Comparison of ENCODE assay signal across 8 cellular contexts in the genomic region with DNA sequence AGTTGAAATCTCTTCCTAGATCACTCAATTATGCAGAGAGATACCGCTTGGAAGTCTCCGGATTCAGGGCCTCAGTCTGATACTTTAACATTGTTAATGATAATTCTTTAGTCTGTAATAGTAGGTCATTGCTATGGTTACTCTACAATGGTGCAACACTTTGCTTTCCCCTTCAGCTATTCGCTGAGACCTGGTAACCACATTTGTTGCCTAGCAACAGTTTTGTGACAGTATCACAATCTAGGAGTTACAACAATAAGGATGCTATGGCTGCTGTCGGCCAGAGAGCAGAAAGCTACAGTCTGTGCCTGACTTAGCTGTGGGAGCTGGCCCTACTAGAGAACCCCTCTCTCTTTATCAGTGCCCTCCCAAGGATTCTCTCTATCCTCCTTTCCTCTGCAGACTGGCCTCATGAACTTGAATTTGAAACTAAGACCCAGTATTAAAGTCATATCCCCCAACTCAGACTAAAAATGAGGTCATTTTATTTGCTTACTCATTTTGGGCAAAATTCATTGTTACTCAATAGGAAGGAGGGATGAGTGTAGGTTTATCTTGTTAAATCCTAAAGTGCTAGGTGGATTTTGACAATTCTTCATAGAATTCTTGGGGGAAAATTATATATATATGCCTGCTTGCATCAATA. TPM values are rescaled to one million over a fixed set of nuclear protein-coding genes. Genes with fewer than 3 reads are reported as not detected.
DNase-seq lines count a peak whose midpoint lies in the region; ATAC-seq and TF ChIP-seq lines count a peak whose summit lies in the region.

No MANE protein-coding gene starts in this region.

- H3K4me2 ChIP-seq in PC-9, result peak overlapping the region; percentile 98

- H3F3A ChIP-seq in PC-9 (ENCODE audit: insufficient read depth, low read depth), result 0 out of 2 replicates have a peak, but pooled peaks cover 5% of the 10 kb centered on the region

- no peaks in the 10 kb centered on the region; the same call in 1 of the 2 replicates for H3K9me2 ChIP-seq in PC-9 (ENCODE audit: insufficient read depth)

- no peaks in the 10 kb centered on the region for H3K79me2 ChIP-seq in PC-9 (ENCODE audit: low read depth)

- peak in 2 of 10 experiments; percentile 21 to 51 for DNase-seq in CD4-positive, alpha-beta T cell
- DNase-seq in HFFc6, result peak; percentile 82
- DNase-seq in PC-9, result peak in 1 of 2 experiments; percentile 67
- peak; percentile 45 to 57 for DNase-seq in dermis microvascular lymphatic vessel endothelial cell (ENCODE audit: low read depth in 2 of 2)
- DNase-seq in natural killer cell, result peak; percentile 45
- DNase-seq in mucosa of gallbladder (ENCODE audit: low spot score), result no peak
- DNase-seq in NCI-H526 (lab: John Stamatoyannopoulos, UW), result no peak
- no peak for DNase-seq in activated naive CD4-positive, alpha-beta T cell treated with anti-CD3 and anti-CD28 coated beads for 36 hours

- H4K20me1 ChIP-seq in PC-9 (ENCODE audit: insufficient read depth), result no peaks in the 10 kb centered on the region

- peaks cover 8% of the 10 kb centered on the region for H3K27me3 ChIP-seq in CD4-positive, alpha-beta T cell (ENCODE audit: control insufficient read depth, insufficient read depth, low read length)
- no peaks in the 10 kb centered on the region for H3K27me3 ChIP-seq in PC-9 (ENCODE audit: insufficient read depth, low read depth)

- H3K27ac ChIP-seq in CD4-positive, alpha-beta T cell (ENCODE audit: low read depth, low read length), result no peak overlapping the region
- no peak overlapping the region for H3K27ac ChIP-seq in PC-9

- intact Hi-C loops in CD4-positive, alpha-beta T cell (cut with DNase I, micrococcal nuclease), result no loop called here
- intact Hi-C loops in PC-9 (cut with micrococcal nuclease; ENCODE audit: unreplicated experiment), result no loop called here
- intact Hi-C loops in natural killer cell (cut with micrococcal nuclease), result no loop called here
- intact Hi-C loops in activated naive CD4-positive, alpha-beta T cell treated with anti-CD3 and anti-CD28 coated beads for 36 hours (cut with micrococcal nuclease), result loop anchor here (5.0 to 10.0 kb wide), 3 partner anchors 40 to 492 kb away; a partner anchor contains a TSS

- POLR2A ChIA-PET in CD4-positive, alpha-beta T cell (lab: Charles Lee), result interaction anchor here (0.9 to 1.1 kb wide), 2 partner anchors 9 to 12 kb away, joined by 3 to 4 read pairs; no protein-coding TSS in a partner anchor
- POLR2A ChIA-PET in PC-9 (lab: Charles Lee; ENCODE audit: unreplicated experiment), result interaction anchor here (0.7 kb wide), 1 partner anchor 163 kb away, joined by 4 read pairs; no protein-coding TSS in a partner anchor

- H3K36me3 ChIP-seq in PC-9 (ENCODE audit: low read depth), result no peaks in the 10 kb centered on the region

- CTCF ChIA-PET in CD4-positive, alpha-beta T cell (lab: Charles Lee), result no interaction called here
- CTCF ChIA-PET in PC-9 (lab: Charles Lee), result no interaction called here
- CTCF ChIA-PET in activated naive CD4-positive, alpha-beta T cell treated with anti-CD3 and anti-CD28 coated beads for 36 hours (lab: Charles Lee), result interaction anchor here (0.5 kb wide), 1 partner anchor 36 kb away, joined by 5 read pairs; no protein-coding TSS in a partner anchor

- no peaks in the 10 kb centered on the region for H3K9me3 Mint-ChIP-seq in CD4-positive, alpha-beta T cell
- H3K9me3 Mint-ChIP-seq in HFFc6, result no peaks in the 10 kb centered on the region
- no peaks in the 10 kb centered on the region for H3K9me3 Mint-ChIP-seq in natural killer cell
- no peaks in the 10 kb centered on the region for H3K9me3 Mint-ChIP-seq in activated naive CD4-positive, alpha-beta T cell treated with anti-CD3 and anti-CD28 coated beads for 36 hours

- no peak for TF ChIP-seq CTCF in CD4-positive, alpha-beta T cell (IDR thresholded peaks at IDR 0.05)
- TF ChIP-seq CTCF in HFFc6 (IDR thresholded peaks at IDR 0.05), result no peak
- no peak for TF ChIP-seq CTCF in PC-9 (conservative IDR thresholded peaks at IDR 0.05)
- TF ChIP-seq CTCF in natural killer cell (IDR thresholded peaks at IDR 0.05), result no peak

- peaks cover 31% of the 10 kb centered on the region for H3K4me1 Mint-ChIP-seq in CD4-positive, alpha-beta T cell (ENCODE audit: low read depth)
- H3K4me1 Mint-ChIP-seq in HFFc6 (ENCODE audit: low read depth) (peaks cover 25% of the 10 kb centered on the region), natural killer cell (peaks cover 21 to 34% of the 10 kb centered on the region in 2 donors)
- peaks cover 24% of the 10 kb centered on the region for H3K4me1 Mint-ChIP-seq in activated naive CD4-positive, alpha-beta T cell treated with anti-CD3 and anti-CD28 coated beads for 36 hours (ENCODE audit: low read depth)

- BruUV-seq in PC-9 (replicated peaks; lab: Mats Ljungman, UMichigan), result no TSS peak

- H3K4me1 ChIP-seq in PC-9 (replicated peaks; ENCODE audit: insufficient read depth), result peaks cover 13% of the 10 kb centered on the region

- peaks cover 3% of the 10 kb centered on the region for H3K36me3 Mint-ChIP-seq in CD4-positive, alpha-beta T cell (ENCODE audit: low read depth)
- no peaks in the 10 kb centered on the region for H3K36me3 Mint-ChIP-seq in HFFc6 (ENCODE audit: low read depth)
- no peaks in the 10 kb centered on the region for H3K36me3 Mint-ChIP-seq in natural killer cell
- peaks cover 2% of the 10 kb centered on the region for H3K36me3 Mint-ChIP-seq in activated naive CD4-positive, alpha-beta T cell treated with anti-CD3 and anti-CD28 coated beads for 36 hours (ENCODE audit: low read depth)

- ATAC-seq in CD4-positive, alpha-beta T cell (ENCODE audit: poor library complexity), result peak; percentile 79
- peak; percentile 67 to 81 (median 74) for ATAC-seq in natural killer cell

- peak overlapping the region; percentile 77 for H3K4me3 Mint-ChIP-seq in CD4-positive, alpha-beta T cell
- H3K4me3 Mint-ChIP-seq in HFFc6, result 0 out of 2 replicates have a peak overlapping the region, but pooled peaks have one; percentile 91
- H3K4me3 Mint-ChIP-seq in natural killer cell, result peak overlapping the region; percentile 85
- H3K4me3 Mint-ChIP-seq in activated naive CD4-positive, alpha-beta T cell treated with anti-CD3 and anti-CD28 coated beads for 36 hours, result no peak overlapping the region

- peak overlapping the region; percentile 98 for H2AFZ ChIP-seq in PC-9

- peak overlapping the region; percentile 83 for H3K27ac Mint-ChIP-seq in CD4-positive, alpha-beta T cell
- H3K27ac Mint-ChIP-seq in HFFc6, result peak overlapping the region; percentile 77
- H3K27ac Mint-ChIP-seq in natural killer cell, result peak overlapping the region; percentile 82 to 93
- H3K27ac Mint-ChIP-seq in activated naive CD4-positive, alpha-beta T cell treated with anti-CD3 and anti-CD28 coated beads for 36 hours, result no peak overlapping the region

- no peaks in the 10 kb centered on the region for H3K9me3 ChIP-seq in CD4-positive, alpha-beta T cell (ENCODE audit: control insufficient read depth, low read length)
- H3K9me3 ChIP-seq in PC-9 (ENCODE audit: insufficient read depth, low read depth), result no peaks in the 10 kb centered on the region

- peaks cover 21% of the 10 kb centered on the region for H3K27me3 Mint-ChIP-seq in CD4-positive, alpha-beta T cell
- H3K27me3 Mint-ChIP-seq in HFFc6 (ENCODE audit: insufficient read depth) (peaks cover 3% of the 10 kb centered on the region; the same call in 1 of the 2 replicates), natural killer cell (ENCODE audit: low read depth in 2 of 2) (no peaks in the 10 kb centered on the region)
- peaks cover 34% of the 10 kb centered on the region for H3K27me3 Mint-ChIP-seq in activated naive CD4-positive, alpha-beta T cell treated with anti-CD3 and anti-CD28 coated beads for 36 hours (ENCODE audit: low read depth)

- H3K4me3 ChIP-seq in PC-9, result peak overlapping the region; percentile 90; the same call in 1 of the 2 replicates

RNA-seq across cellular contexts. Expression of a gene that starts 39.3 kb away (rescaled TPM):
- not detected for total RNA-seq in CD4-positive, alpha-beta T cell
- 10 to 100 TPM; 21.1 to 27.5 (median 23.6) TPM for total RNA-seq in HFFc6 (2021; fragmentation: NEBNext Ultra II Directional; extraction: Animal tissue kit (Norgen Biotek cat#: 25700))
- total RNA-seq in PC-9 (2021) (1.1 and 1.3 TPM in 2 replicates), dermis microvascular lymphatic vessel endothelial cell (41.5 and 102 TPM in 2 replicates), natural killer cell (not detected), mucosa of gallbladder (162 TPM)
- total RNA-seq in activated naive CD4-positive, alpha-beta T cell treated with anti-CD3 and anti-CD28 coated beads for 36 hours, result not detected

RNA-seq across cellular contexts. Expression of a gene that starts 41.3 kb away (rescaled TPM):
- total RNA-seq in CD4-positive, alpha-beta T cell, result not detected
- total RNA-seq in HFFc6 (2021; fragmentation: NEBNext Ultra II Directional; extraction: Animal tissue kit (Norgen Biotek cat#: 25700)), result 10 to 100 TPM; 22.9 to 26.2 (median 24.8) TPM
- total RNA-seq in PC-9 (2021) (5.9 and 6.0 TPM in 2 replicates), dermis microvascular lymphatic vessel endothelial cell (17.5 and 26.9 TPM in 2 replicates), natural killer cell (not detected), mucosa of gallbladder (29.5 TPM)
- total RNA-seq in activated naive CD4-positive, alpha-beta T cell treated with anti-CD3 and anti-CD28 coated beads for 36 hours, result not detected

Comparison
In these comparisons a context has a peak if more than half of its experiments do, and no peak if none do; other contexts are left out.
1. DNase-seq: peak in HFFc6 (single experiment), dermis microvascular lymphatic vessel endothelial cell (2 of 2) and natural killer cell (single experiment); none in mucosa of gallbladder (single experiment), NCI-H526 (0 of 2) and activated naive CD4-positive, alpha-beta T cell treated with anti-CD3 and anti-CD28 coated beads for 36 hours (single experiment).